ENCODE assay signal across 32 cellular contexts in genomic region chr4:68218044-68218443, GRCh38. TPM values are rescaled to one million over a fixed set of nuclear protein-coding genes. Genes with fewer than 3 reads are reported as not detected.
DNase-seq lines count a peak whose midpoint lies in the region; ATAC-seq, FAIRE-seq and TF ChIP-seq lines count a peak whose summit lies in the region.
"Had no signal": no experiment of that assay in that cellular context is flagged by ENCODE, and none has a peak within 500 bp of the region (broad histone marks: within the 10 kb centered on the region; RNA-seq: fewer than 3 reads in every experiment).

No MANE protein-coding gene starts in this region.

- no peaks in the 10 kb centered on the region for H3K4me1 ChIP-seq in neuronal stem cell (ENCODE audit: control insufficient read depth in 2 of 2, insufficient read depth in 1 of 2, low read depth in 1 of 2, low read length in 2 of 2)
- H3K4me1 ChIP-seq: gastroesophageal sphincter, neural progenitor cell, thyroid gland had no signal

- H2BK120ac ChIP-seq in neuronal stem cell (ENCODE audit: low read depth, low read length): no peak overlapping the region

- H3K27ac ChIP-seq in neuronal stem cell (replicated peaks; ENCODE audit: low read length): no peak overlapping the region
- H3K27ac ChIP-seq: 22Rv1, brain microvascular endothelial cell, gastroesophageal sphincter, neural progenitor cell, thyroid gland had no signal

- POLR2A ChIA-PET in activated CD4-positive, alpha-beta T cell treated with anti-CD3 and anti-CD28 coated beads for 36 hours (lab: Charles Lee): interaction anchor here (0.6 kb wide), 1 partner anchor 71 kb away, joined by 3 read pairs; no protein-coding TSS in a partner anchor
- POLR2A ChIA-PET in activated CD4-positive, alpha-beta T cell treated with anti-CD3 and anti-CD28 coated beads, Interleukin-2, amount 10 ng/mL, durations not matched to agents 7 days and 5 days (lab: Charles Lee): no interaction called here

- no peak overlapping the region for H2BK15ac ChIP-seq in neuronal stem cell (ENCODE audit: low read length)

- no peaks in the 10 kb centered on the region for H3K36me3 ChIP-seq in neuronal stem cell (replicated peaks in 1 of 2; ENCODE audit: control insufficient read depth in 2 of 2, insufficient read depth in 2 of 2, low read length in 2 of 2)
- H3K36me3 ChIP-seq: brain microvascular endothelial cell, gastroesophageal sphincter, neural progenitor cell, thyroid gland had no signal

- H4K8ac ChIP-seq in neuronal stem cell (ENCODE audit: low read depth, low read length): no peak overlapping the region

- H2AFZ ChIP-seq in neuronal stem cell (ENCODE audit: low read length): no peak overlapping the region
- H2AFZ ChIP-seq: neural progenitor cell had no signal

- H3K9me3 Mint-ChIP-seq in activated CD4-positive, alpha-beta T cell treated with anti-CD3 and anti-CD28 coated beads for 36 hours (ENCODE audit: low read depth): no peaks in the 10 kb centered on the region
- H3K9me3 Mint-ChIP-seq in activated CD4-positive, alpha-beta T cell treated with anti-CD3 and anti-CD28 coated beads, Interleukin-2, amount 10 ng/mL, durations not matched to agents 7 days and 5 days: no peaks in the 10 kb centered on the region
- peaks cover 0 to 4% (median 0%) of the 10 kb centered on the region in 7 donors for H3K9me3 Mint-ChIP-seq in CD14-positive monocyte
- H3K9me3 Mint-ChIP-seq: H9, neural progenitor cell had no signal

- H2AK5ac ChIP-seq in neuronal stem cell (ENCODE audit: low read depth, low read length): no peak overlapping the region

- no peaks in the 10 kb centered on the region for H3K79me1 ChIP-seq in neuronal stem cell (ENCODE audit: low read depth, low read length)

- FAIRE-seq in urothelium cell line (lab: Jason Lieb, UNC): no peak

- H2BK5ac ChIP-seq in neuronal stem cell (ENCODE audit: low read length): no peak overlapping the region

- no peak overlapping the region for H4K91ac ChIP-seq in neuronal stem cell (ENCODE audit: low read depth, low read length, poor library complexity)

- H3K4me3 ChIP-seq in neuronal stem cell (ENCODE audit: low read length in 2 of 2): no peak overlapping the region
- H3K4me3 ChIP-seq: gastroesophageal sphincter, neural progenitor cell, thyroid gland had no signal

- H3K4ac ChIP-seq in neuronal stem cell (ENCODE audit: low read length): no peak overlapping the region

- no peak overlapping the region for H3K23ac ChIP-seq in neuronal stem cell (ENCODE audit: low read depth, low read length, poor library complexity)

- no peaks in the 10 kb centered on the region for H3K9me3 ChIP-seq in neuronal stem cell (replicated peaks in 1 of 2; ENCODE audit: control insufficient read depth in 2 of 2, insufficient read depth in 1 of 2, low read depth in 1 of 2, low read length in 2 of 2)
- H3K9me3 ChIP-seq: thyroid gland had no signal

- H3K27me3 ChIP-seq in neuronal stem cell (ENCODE audit: control insufficient read depth in 3 of 3, insufficient read depth in 3 of 3, low read depth in 1 of 3, low read length in 3 of 3): no peaks in the 10 kb centered on the region
- H3K27me3 ChIP-seq: brain microvascular endothelial cell, gastroesophageal sphincter, neural progenitor cell, thyroid gland had no signal

- H3K27ac Mint-ChIP-seq in activated CD4-positive, alpha-beta T cell treated with anti-CD3 and anti-CD28 coated beads for 36 hours: no peak overlapping the region
- H3K27ac Mint-ChIP-seq in activated CD4-positive, alpha-beta T cell treated with anti-CD3 and anti-CD28 coated beads, Interleukin-2, amount 10 ng/mL, durations not matched to agents 7 days and 5 days: no peak overlapping the region
- no peak overlapping the region for H3K27ac Mint-ChIP-seq in CD14-positive monocyte
- H3K27ac Mint-ChIP-seq: activated CD8-positive, alpha-beta T cell treated with anti-CD3 and anti-CD28 coated beads, Interleukin-2, amount 10 ng/mL, durations not matched to agents 7 days and 5 days; CD8-positive, alpha-beta memory T cell; neural progenitor cell; stimulated activated naive CD8-positive, alpha-beta T cell treated with anti-CD3 and anti-CD28 coated beads, Interleukin-15, amount 100 ng/mL, for 72 hours; T-cell had no signal

- H3K4me2 ChIP-seq in neuronal stem cell (ENCODE audit: insufficient read depth, low read length, poor library complexity, severe bottlenecking): no peak overlapping the region
- H3K4me2 ChIP-seq: neural progenitor cell had no signal

- intact Hi-C loops in activated CD4-positive, alpha-beta T cell treated with anti-CD3 and anti-CD28 coated beads for 36 hours (cut with DNase I, micrococcal nuclease): no loop called here
- intact Hi-C loops in CD14-positive monocyte (cut with micrococcal nuclease): no loop called here

- CTCF ChIA-PET in activated CD4-positive, alpha-beta T cell treated with anti-CD3 and anti-CD28 coated beads for 36 hours (lab: Charles Lee): no interaction called here
- CTCF ChIA-PET in activated CD4-positive, alpha-beta T cell treated with anti-CD3 and anti-CD28 coated beads, Interleukin-2, amount 10 ng/mL, durations not matched to agents 7 days and 5 days (lab: Charles Lee): no interaction called here

- WGBS in neuronal stem cell (ENCODE audit: extremely low coverage in 2 of 2, insufficient read length in 2 of 2, insufficient replicate concordance in 1 of 2), 2 donors: no CpG with 5 or more reads among the region's 1 CpG

- H3K14ac ChIP-seq in neuronal stem cell (ENCODE audit: low read length): no peak overlapping the region

- H3K36me3 Mint-ChIP-seq in activated CD4-positive, alpha-beta T cell treated with anti-CD3 and anti-CD28 coated beads for 36 hours (ENCODE audit: low read depth): no peaks in the 10 kb centered on the region
- H3K36me3 Mint-ChIP-seq in activated CD4-positive, alpha-beta T cell treated with anti-CD3 and anti-CD28 coated beads, Interleukin-2, amount 10 ng/mL, durations not matched to agents 7 days and 5 days (ENCODE audit: low read depth): no peaks in the 10 kb centered on the region
- no peaks in the 10 kb centered on the region for H3K36me3 Mint-ChIP-seq in CD14-positive monocyte
- H3K36me3 Mint-ChIP-seq: CD8-positive, alpha-beta memory T cell; neural progenitor cell; T-cell had no signal

- no peak overlapping the region for H3K4me3 Mint-ChIP-seq in activated CD4-positive, alpha-beta T cell treated with anti-CD3 and anti-CD28 coated beads for 36 hours
- H3K4me3 Mint-ChIP-seq in activated CD4-positive, alpha-beta T cell treated with anti-CD3 and anti-CD28 coated beads, Interleukin-2, amount 10 ng/mL, durations not matched to agents 7 days and 5 days: no peak overlapping the region
- no peak overlapping the region for H3K4me3 Mint-ChIP-seq in CD14-positive monocyte
- H3K4me3 Mint-ChIP-seq: activated CD8-positive, alpha-beta T cell treated with anti-CD3 and anti-CD28 coated beads, Interleukin-2, amount 10 ng/mL, durations not matched to agents 7 days and 5 days; CD8-positive, alpha-beta memory T cell; H9; neural progenitor cell; stimulated activated naive CD8-positive, alpha-beta T cell treated with anti-CD3 and anti-CD28 coated beads, Interleukin-15, amount 100 ng/mL, for 72 hours; T-cell had no signal

- H3K9ac ChIP-seq in neuronal stem cell (ENCODE audit: low read depth, low read length, poor library complexity): no peak overlapping the region
- H3K9ac ChIP-seq: neural progenitor cell had no signal

- DNase-seq in activated CD4-positive, alpha-beta T cell treated with anti-CD3 and anti-CD28 coated beads for 36 hours: no peak
- no peak for DNase-seq in activated CD4-positive, alpha-beta T cell treated with anti-CD3 and anti-CD28 coated beads, Interleukin-2, amount 10 ng/mL, durations not matched to agents 7 days and 5 days
- peak; percentile 2 for DNase-seq in RPMI7951 (ENCODE audit: low read depth)
- DNase-seq in urothelium cell line (ENCODE audit: low spot score): peak; percentile 6
- DNase-seq in CD14-positive monocyte (ENCODE audit: low spot score): no peak
- no peak for DNase-seq in neuronal stem cell (ENCODE audit: low spot score)
- DNase-seq: activated CD4-positive, CD25-positive, alpha-beta regulatory T cell treated with anti-CD3 and anti-CD28 coated beads, Interleukin-2, amount 50 U/mL, for 72 hours; activated CD8-positive, alpha-beta T cell treated with anti-CD3 and anti-CD28 coated beads, Interleukin-2, amount 10 ng/mL, durations not matched to agents 7 days and 5 days; activated effector memory CD4-positive, alpha-beta T cell treated with anti-CD3 and anti-CD28 coated beads, Interleukin-2, amount 50 U/mL, for 16 hours; activated T-cell treated with anti-CD3 and anti-CD28 coated beads for 4 hours; brain microvascular endothelial cell; CD8-positive, alpha-beta memory T cell; DMS53; effector CD4-positive, alpha-beta T cell; GF-D8; H9; islet precursor cell; MM.1S; NCI-H1436 treated with DMSO at 0.1 percent for 48 hours; NCI-H524; NK-92 treated with Interleukin-12 subunit alpha and Interleukin-12 subunit beta, amount 100 ng/mL, for 24 hours; posterior cingulate gyrus; stimulated activated naive CD8-positive, alpha-beta T cell treated with anti-CD3 and anti-CD28 coated beads, Interleukin-15, amount 100 ng/mL, for 72 hours; T-cell; thyroid gland had no signal

- no peak overlapping the region for H3K18ac ChIP-seq in neuronal stem cell (ENCODE audit: low read length)

- no peaks in the 10 kb centered on the region for H3K4me1 Mint-ChIP-seq in activated CD4-positive, alpha-beta T cell treated with anti-CD3 and anti-CD28 coated beads for 36 hours
- H3K4me1 Mint-ChIP-seq in activated CD4-positive, alpha-beta T cell treated with anti-CD3 and anti-CD28 coated beads, Interleukin-2, amount 10 ng/mL, durations not matched to agents 7 days and 5 days: no peaks in the 10 kb centered on the region
- H3K4me1 Mint-ChIP-seq in CD14-positive monocyte: no peaks in the 10 kb centered on the region
- H3K4me1 Mint-ChIP-seq: CD8-positive, alpha-beta memory T cell; stimulated activated naive CD8-positive, alpha-beta T cell treated with anti-CD3 and anti-CD28 coated beads, Interleukin-15, amount 100 ng/mL, for 72 hours; T-cell had no signal

- peaks cover 17% of the 10 kb centered on the region for H3K27me3 Mint-ChIP-seq in activated CD4-positive, alpha-beta T cell treated with anti-CD3 and anti-CD28 coated beads for 36 hours
- H3K27me3 Mint-ChIP-seq in activated CD4-positive, alpha-beta T cell treated with anti-CD3 and anti-CD28 coated beads, Interleukin-2, amount 10 ng/mL, durations not matched to agents 7 days and 5 days: peaks cover 1% of the 10 kb centered on the region
- peaks cover 1 to 3% (median 1%) of the 10 kb centered on the region in 3 donors for H3K27me3 Mint-ChIP-seq in CD14-positive monocyte (ENCODE audit: low read depth in 3 of 3)

- H2BK12ac ChIP-seq in neuronal stem cell (ENCODE audit: low read length): no peak overlapping the region

- no peak for TF ChIP-seq CTCF in CD14-positive monocyte (IDR thresholded peaks at IDR 0.05)

- peak; percentile 47 for ATAC-seq in activated CD4-positive, alpha-beta T cell treated with anti-CD3 and anti-CD28 coated beads for 36 hours
- ATAC-seq in esophagus mucosa (peak; percentile 85), GM21381 (IDR thresholded peaks at IDR 0.05; ENCODE audit: unreplicated experiment) (no peak)
- ATAC-seq: activated CD8-positive, alpha-beta T cell treated with anti-CD3 and anti-CD28 coated beads, Interleukin-2, amount 10 ng/mL, durations not matched to agents 7 days and 5 days; gastroesophageal sphincter; stimulated activated naive CD8-positive, alpha-beta T cell treated with anti-CD3 and anti-CD28 coated beads, Interleukin-15, amount 100 ng/mL, for 72 hours; T-cell had no signal

RNA-seq across cellular contexts. Expression of gene TMPRSS11B, which starts 27.4 kb away (rescaled TPM):
- not detected for total RNA-seq in activated CD4-positive, alpha-beta T cell treated with anti-CD3 and anti-CD28 coated beads for 36 hours
- total RNA-seq in activated CD4-positive, alpha-beta T cell treated with anti-CD3 and anti-CD28 coated beads, Interleukin-2, amount 10 ng/mL, durations not matched to agents 7 days and 5 days: not detected
- not detected in 2 replicates for total RNA-seq in RPMI7951 (2014; rRNA removed; shearing (Covaris generic))
- 36.9 TPM for total RNA-seq in esophagus mucosa
- polyA plus RNA-seq in CD14-positive monocyte: not detected
- polyA plus RNA-seq in neuronal stem cell (2013, experiment 1 of 2): not detected
- polyA plus RNA-seq in neuronal stem cell (2013, experiment 2 of 2): not detected
- total RNA-seq: activated CD8-positive, alpha-beta T cell treated with anti-CD3 and anti-CD28 coated beads, Interleukin-2, amount 10 ng/mL, durations not matched to agents 7 days and 5 days; CD8-positive, alpha-beta memory T cell; H9; lower leg skin; mucosa of gallbladder; T-cell; thyroid gland had no signal
- polyA plus RNA-seq: CD8-positive, alpha-beta memory T cell had no signal

Comparison
In these comparisons a context has a peak if more than half of its experiments do, and no peak if none do; other contexts are left out.
1. DNase-seq: peak in RPMI7951 (single experiment) and urothelium cell line (single experiment); none in activated CD4-positive, alpha-beta T cell treated with anti-CD3 and anti-CD28 coated beads for 36 hours (single experiment), activated CD4-positive, alpha-beta T cell treated with anti-CD3 and anti-CD28 coated beads, Interleukin-2, amount 10 ng/mL, durations not matched to agents 7 days and 5 days (single experiment), CD14-positive monocyte (single experiment) and neuronal stem cell (single experiment).
2. RNA of gene TMPRSS11B, which starts 27.4 kb away (total RNA-seq): 36.9 TPM in esophagus mucosa (single experiment); not detected in activated CD4-positive, alpha-beta T cell treated with anti-CD3 and anti-CD28 coated beads for 36 hours, not detected in activated CD4-positive, alpha-beta T cell treated with anti-CD3 and anti-CD28 coated beads, Interleukin-2, amount 10 ng/mL, durations not matched to agents 7 days and 5 days and not detected in RPMI7951; every median in the first group is over 10 times any median in the second.